ENCODE assay signal across 8 cellular contexts in the genomic region with DNA sequence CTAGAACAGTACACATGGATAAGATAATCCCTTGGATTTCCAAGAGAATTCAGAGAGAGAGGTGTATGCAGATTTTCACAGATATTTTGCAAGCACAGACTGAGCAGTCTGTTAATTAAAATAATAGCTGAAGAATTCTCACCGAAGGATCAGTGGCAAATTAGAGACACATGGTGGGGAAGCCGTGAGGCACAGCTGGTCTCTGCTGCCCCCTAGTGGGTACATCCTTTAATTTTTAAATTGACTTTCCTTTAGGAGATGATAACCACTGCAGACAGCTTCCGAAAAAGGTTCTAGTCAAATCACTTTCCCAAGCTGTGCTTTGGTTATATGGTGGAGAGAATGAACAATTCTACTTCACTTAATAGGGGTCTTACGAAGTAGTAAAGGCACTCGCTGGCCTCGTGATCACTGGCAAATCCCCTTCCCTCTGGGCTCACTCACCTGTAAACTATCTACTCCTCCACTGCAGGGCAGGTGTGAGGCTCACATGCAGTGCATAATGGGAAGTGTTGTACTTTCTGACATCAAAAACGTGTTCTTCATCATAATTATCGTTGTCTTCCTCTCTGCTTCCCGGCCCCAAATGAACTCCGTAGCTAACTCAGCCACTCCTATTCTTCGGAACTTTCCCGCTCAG. TPM values are rescaled to one million over a fixed set of nuclear protein-coding genes. Genes with fewer than 3 reads are reported as not detected.
DNase-seq lines count a peak whose midpoint lies in the region; ATAC-seq, FAIRE-seq and TF ChIP-seq lines count a peak whose summit lies in the region.

No MANE protein-coding gene starts in this region.

- WGBS in stomach, 5 donors: 55 to 61% (median 56%) methylated on average over 12 of the region's 12 CpGs

- H2AFZ ChIP-seq in endothelial cell of umbilical vein (ENCODE audit: low read depth, low read length): no peak overlapping the region

- H3K4me1 ChIP-seq in endothelial cell of umbilical vein (ENCODE audit: control insufficient read depth, extremely low read depth, insufficient read depth, low read length): no peaks in the 10 kb centered on the region
- H3K4me1 ChIP-seq in stomach: peaks cover 0 to 10% (median 3%) of the 10 kb centered on the region in 4 donors

- H3K9me1 ChIP-seq in endothelial cell of umbilical vein (replicated peaks; ENCODE audit: control insufficient read depth, extremely low read depth, insufficient read depth, low read length): no peaks in the 10 kb centered on the region

- TF ChIP-seq EP300 in stomach (IDR thresholded peaks at IDR 0.05): no peak

- H3K79me2 ChIP-seq in endothelial cell of umbilical vein (ENCODE audit: control insufficient read depth, insufficient read depth, low read length): no peaks in the 10 kb centered on the region

- H3K4me3 ChIP-seq in endothelial cell of umbilical vein (replicated peaks in 1 of 3; ENCODE audit: insufficient read depth in 1 of 3, low read depth in 1 of 3, low read length in 3 of 3) (no peak overlapping the region), stomach (no peak overlapping the region)

- FAIRE-seq in endothelial cell of umbilical vein (lab: Jason Lieb, UNC): peak; percentile 95

- H3K27ac Mint-ChIP-seq in Calu3 (ENCODE audit: unreplicated experiment) (peak overlapping the region; percentile 46), naive B cell (peak overlapping the region in 4 of 6 donors; percentile 6 to 47 (median 43))
- no peak overlapping the region for H3K27ac Mint-ChIP-seq in activated CD8-positive, alpha-beta memory T cell treated with anti-CD3 and anti-CD28 coated beads, Interleukin-2, amount 10 ng/mL, durations not matched to agents 7 days and 5 days

- CTCF ChIA-PET in Calu3 (lab: Charles Lee): interaction anchor here (0.6 to 2.2 kb wide), 13 partner anchors 11 to 404 kb away, joined by 3 to 27 read pairs (median 4); partner anchors contain the start of gene CEMIP
- CTCF ChIA-PET in activated CD8-positive, alpha-beta memory T cell treated with anti-CD3 and anti-CD28 coated beads, Interleukin-2, amount 10 ng/mL, durations not matched to agents 7 days and 5 days (lab: Charles Lee): interaction anchor here (0.6 to 3.4 kb wide), 22 partner anchors 9 to 514 kb away, joined by 3 to 21 read pairs (median 5); partner anchors contain the start of gene CEMIP
- CTCF ChIA-PET in endothelial cell of umbilical vein (lab: Charles Lee): interaction anchor here (0.5 to 6.5 kb wide), 56 partner anchors 8 to 552 kb away, joined by 3 to 101 read pairs (median 5); partner anchors contain the start of genes ABHD17C, CEMIP and MESD

- H3K4me3 Mint-ChIP-seq in Calu3 (ENCODE audit: low read depth, unreplicated experiment) (no peak overlapping the region), naive B cell (no peak overlapping the region)
- no peak overlapping the region for H3K4me3 Mint-ChIP-seq in activated CD8-positive, alpha-beta memory T cell treated with anti-CD3 and anti-CD28 coated beads, Interleukin-2, amount 10 ng/mL, durations not matched to agents 7 days and 5 days

- H3K4me1 Mint-ChIP-seq in Calu3 (ENCODE audit: low read depth, unreplicated experiment): peaks cover 23% of the 10 kb centered on the region
- H3K4me1 Mint-ChIP-seq in activated CD8-positive, alpha-beta memory T cell treated with anti-CD3 and anti-CD28 coated beads, Interleukin-2, amount 10 ng/mL, durations not matched to agents 7 days and 5 days: peaks cover 3% of the 10 kb centered on the region
- H3K4me1 Mint-ChIP-seq in naive B cell: peaks cover 0 to 11% (median 3%) of the 10 kb centered on the region in 3 donors

- POLR2A ChIA-PET in endothelial cell of umbilical vein (lab: Charles Lee): no interaction called here

- no TSS peak for BruUV-seq in Calu3 (replicated peaks; lab: Mats Ljungman, UMichigan)
- no TSS peak for BruUV-seq in endothelial cell of umbilical vein (replicated peaks; lab: Mats Ljungman, UMichigan)

- H3K36me3 Mint-ChIP-seq in Calu3 (ENCODE audit: insufficient read depth, unreplicated experiment) (peaks cover 31% of the 10 kb centered on the region), naive B cell (peaks cover 5 to 8% of the 10 kb centered on the region in 2 donors)
- peaks cover 15% of the 10 kb centered on the region for H3K36me3 Mint-ChIP-seq in activated CD8-positive, alpha-beta memory T cell treated with anti-CD3 and anti-CD28 coated beads, Interleukin-2, amount 10 ng/mL, durations not matched to agents 7 days and 5 days

- no peaks in the 10 kb centered on the region for H3K27me3 Mint-ChIP-seq in Calu3 (ENCODE audit: unreplicated experiment)
- H3K27me3 Mint-ChIP-seq in activated CD8-positive, alpha-beta memory T cell treated with anti-CD3 and anti-CD28 coated beads, Interleukin-2, amount 10 ng/mL, durations not matched to agents 7 days and 5 days: no peaks in the 10 kb centered on the region
- no peaks in the 10 kb centered on the region for H3K27me3 Mint-ChIP-seq in naive B cell

- H3K9me3 ChIP-seq in endothelial cell of umbilical vein (replicated peaks; ENCODE audit: control insufficient read depth, insufficient read depth, low read length) (no peaks in the 10 kb centered on the region), stomach (no peaks in the 10 kb centered on the region)

- H3K9me3 Mint-ChIP-seq in Calu3 (ENCODE audit: low read depth, unreplicated experiment) (no peaks in the 10 kb centered on the region), naive B cell (peaks cover 0 to 3% (median 0%) of the 10 kb centered on the region in 7 donors)
- no peaks in the 10 kb centered on the region for H3K9me3 Mint-ChIP-seq in activated CD8-positive, alpha-beta memory T cell treated with anti-CD3 and anti-CD28 coated beads, Interleukin-2, amount 10 ng/mL, durations not matched to agents 7 days and 5 days (ENCODE audit: low read depth)

- ATAC-seq in HG03354 (IDR thresholded peaks at IDR 0.05; ENCODE audit: poor library complexity, severe bottlenecking, unreplicated experiment) (peak; percentile 62), naive B cell (ENCODE audit: low read depth in 2 of 2) (peak; percentile 45), GM21360 (IDR thresholded peaks at IDR 0.05; ENCODE audit: unreplicated experiment) (no peak)
- peak; percentile 57 for ATAC-seq in activated CD8-positive, alpha-beta memory T cell treated with anti-CD3 and anti-CD28 coated beads, Interleukin-2, amount 10 ng/mL, durations not matched to agents 7 days and 5 days

- H4K20me1 ChIP-seq in endothelial cell of umbilical vein (replicated peaks; ENCODE audit: control insufficient read depth, extremely low read depth, insufficient read depth, low read length): no peaks in the 10 kb centered on the region

- peaks cover 0 to 6% of the 10 kb centered on the region in 2 experiments for H3K36me3 ChIP-seq in endothelial cell of umbilical vein (ENCODE audit: control insufficient read depth in 2 of 2, extremely low read depth in 1 of 2, insufficient read depth in 2 of 2, low read length in 2 of 2)
- peaks cover 0 to 44% (median 39%) of the 10 kb centered on the region in 4 donors for H3K36me3 ChIP-seq in stomach

- intact Hi-C loops in Calu3 (cut with micrococcal nuclease; ENCODE audit: unreplicated experiment) (loop anchor here (1.0 to 5.0 kb wide), 7 partner anchors 113 to 515 kb away; no protein-coding TSS in a partner anchor), endothelial cell of umbilical vein (cut with micrococcal nuclease) (loop anchor here (1.0 to 5.0 kb wide), 7 partner anchors 35 to 551 kb away; partner anchors contain the start of gene CEMIP), stomach (cut with DNase I; ENCODE audit: low total_unique reads) (no loop called here)

- no peak overlapping the region for H3K9ac ChIP-seq in endothelial cell of umbilical vein (replicated peaks; ENCODE audit: extremely low read depth, insufficient read depth, low read length)

- TF ChIP-seq POLR2A in endothelial cell of umbilical vein (IDR thresholded peaks at IDR 0.05; ENCODE audit: low read depth, low read length) (no peak), stomach (IDR thresholded peaks at IDR 0.05) (no peak)

- TF ChIP-seq CTCF in Calu3 (IDR thresholded peaks at IDR 0.05; ENCODE audit: unreplicated experiment) (peak; percentile 85), endothelial cell of umbilical vein (IDR thresholded peaks at IDR 0.05; ENCODE audit: extremely low read depth in 1 of 2, insufficient read depth in 1 of 2, low read depth in 1 of 2, low read length in 2 of 2) (peak; percentile 59 to 61), stomach (IDR thresholded peaks at IDR 0.05) (peak in 5 of 7 experiments; percentile 23 to 98 (median 73))

- H3K4me2 ChIP-seq in endothelial cell of umbilical vein (ENCODE audit: insufficient read depth, low read length): no peak overlapping the region

- dilution Hi-C loops in endothelial cell of umbilical vein (cut with MboI; ENCODE audit: extremely low pct_ligation_motif_present, low sequenced_read_pairs): no loop called here

- H3K27ac ChIP-seq in endothelial cell of umbilical vein (ENCODE audit: insufficient read depth, low read depth, low read length) (no peak overlapping the region), stomach (no peak overlapping the region)

- no peaks in the 10 kb centered on the region for H3K27me3 ChIP-seq in endothelial cell of umbilical vein (ENCODE audit: control insufficient read depth in 2 of 2, insufficient read depth in 2 of 2, low read length in 2 of 2)
- no peaks in the 10 kb centered on the region for H3K27me3 ChIP-seq in stomach

- DNase-seq in Calu3 (peak; percentile 84), NOMO-1 treated with dmso at 0.1 percent for 144 hours (lab: John Stamatoyannopoulos, UW; ENCODE audit: unreplicated experiment) (peak; percentile 18), endothelial cell of umbilical vein (ENCODE audit: low read depth, low spot score) (peak; percentile 64), naive B cell (peak; percentile 52), stomach (peak; percentile 54)
- peak; percentile 61 for DNase-seq in activated CD8-positive, alpha-beta memory T cell treated with anti-CD3 and anti-CD28 coated beads, Interleukin-2, amount 10 ng/mL, durations not matched to agents 7 days and 5 days

RNA-seq across cellular contexts. Expression of gene MESD, which starts 19.5 kb away (rescaled TPM):
- total RNA-seq in Calu3 (2022) (47.3 and 49.9 TPM in 2 replicates), endothelial cell of umbilical vein (30.5 and 32.9 TPM in 2 replicates), stomach (10 to 100 TPM; 11.2 to 34.8 (median 24.2) TPM)
- 10 to 100 TPM; 27.6 to 27.8 TPM for total RNA-seq in activated CD8-positive, alpha-beta memory T cell treated with anti-CD3 and anti-CD28 coated beads, Interleukin-2, amount 10 ng/mL, durations not matched to agents 7 days and 5 days
- polyA plus RNA-seq in endothelial cell of umbilical vein (10.2 and 12.8 TPM in 2 replicates), naive B cell (ENCODE audit: low read depth in 6 of 6) (10 to 100 TPM; 16.0 to 24.8 (median 20.4) TPM), stomach (1 to 10 TPM; 5.5 to 10.0 (median 9.2) TPM)
- polyA plus RNA-seq in endothelial cell of umbilical vein (2011; cell fraction: cytosol; rRNA removed): 17.2 and 18.8 TPM in 2 replicates
- 17.6 and 19.6 TPM in 2 replicates for polyA plus RNA-seq in endothelial cell of umbilical vein (2011; cell fraction: nucleus; rRNA removed)
- 25.5 and 33.0 TPM in 2 replicates for polyA plus RNA-seq in endothelial cell of umbilical vein (2012)
- 12.9 and 13.1 TPM in 2 replicates for polyA minus RNA-seq in endothelial cell of umbilical vein
- polyA minus RNA-seq in endothelial cell of umbilical vein (2011; cell fraction: cytosol; rRNA and poly(A)+ RNA removed): 12.8 TPM
- polyA minus RNA-seq in endothelial cell of umbilical vein (2011; cell fraction: nucleus; rRNA and poly(A)+ RNA removed): 13.8 and 15.9 TPM in 2 replicates

RNA-seq across cellular contexts. Expression of gene TLNRD1, which starts 30.6 kb away (rescaled TPM):
- total RNA-seq in Calu3 (2022) (31.8 and 33.4 TPM in 2 replicates), endothelial cell of umbilical vein (33.0 and 33.2 TPM in 2 replicates), stomach (10 to 100 TPM in 4 of 5 donors, 1 to 10 TPM in 1; 1.8 to 88.3 (median 21.0) TPM)
- total RNA-seq in activated CD8-positive, alpha-beta memory T cell treated with anti-CD3 and anti-CD28 coated beads, Interleukin-2, amount 10 ng/mL, durations not matched to agents 7 days and 5 days: 10 to 100 TPM; 31.2 to 32.3 TPM
- polyA plus RNA-seq in endothelial cell of umbilical vein (17.8 and 21.7 TPM in 2 replicates), naive B cell (ENCODE audit: low read depth in 6 of 6) (1 to 10 TPM; 3.0 to 6.4 (median 5.2) TPM), stomach (1 to 10 TPM; 5.7 to 8.4 (median 6.9) TPM)
- 10.2 and 14.1 TPM in 2 replicates for polyA plus RNA-seq in endothelial cell of umbilical vein (2011; cell fraction: cytosol; rRNA removed)
- polyA plus RNA-seq in endothelial cell of umbilical vein (2011; cell fraction: nucleus; rRNA removed): 6.6 and 7.0 TPM in 2 replicates
- polyA plus RNA-seq in endothelial cell of umbilical vein (2012): 11.4 and 12.9 TPM in 2 replicates
- polyA minus RNA-seq in endothelial cell of umbilical vein: 8.3 and 11.1 TPM in 2 replicates
- polyA minus RNA-seq in endothelial cell of umbilical vein (2011; cell fraction: cytosol; rRNA and poly(A)+ RNA removed): 14.3 TPM
- 10.1 and 13.9 TPM in 2 replicates for polyA minus RNA-seq in endothelial cell of umbilical vein (2011; cell fraction: nucleus; rRNA and poly(A)+ RNA removed)

Comparison
In these comparisons a context has a peak if more than half of its experiments do, and no peak if none do; other contexts are left out.
1. DNase-seq: peak in every context shown above with its lines; median percentile 84 in Calu3; 64 in endothelial cell of umbilical vein; 61 in activated CD8-positive, alpha-beta memory T cell treated with anti-CD3 and anti-CD28 coated beads, Interleukin-2, amount 10 ng/mL, durations not matched to agents 7 days and 5 days; 54 in stomach; 52 in naive B cell; 18 in NOMO-1 treated with dmso at 0.1 percent for 144 hours.